In the genomic region with DNA sequence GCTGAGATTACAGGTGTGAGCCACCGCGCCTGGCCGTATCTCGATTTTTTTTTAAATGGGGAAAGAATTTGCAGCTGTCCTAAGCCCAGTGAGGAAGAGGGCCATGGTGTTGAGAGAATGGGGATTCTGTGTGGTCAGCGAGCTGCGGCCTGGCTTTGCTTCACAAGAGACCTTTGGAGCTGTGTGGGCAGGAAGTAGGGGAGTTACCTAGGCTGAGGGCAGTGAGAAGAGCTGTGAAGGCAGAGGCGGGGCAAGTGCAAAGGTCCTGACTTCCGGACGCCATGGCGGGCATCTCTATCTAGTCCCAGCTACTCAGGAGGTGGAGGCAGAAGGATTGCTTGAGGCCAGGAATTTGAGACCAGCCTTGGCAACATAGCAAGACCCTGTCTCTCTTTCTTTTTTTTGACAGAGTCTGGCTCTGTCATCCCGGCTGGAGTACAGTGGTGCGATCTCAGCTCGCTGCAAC, we compare ENCODE assay signal across 1 cellular context.
A peak's percentile ranks its signal among the peaks of the same experiment; 100 is the strongest.
TF ChIP-seq lines count a peak whose summit lies in the region.

No MANE protein-coding gene starts in this region.

TF ChIP-seq in HepG2, 621 proteins besides CTCF, POLR2A, EP300 and RAD21 (continued from another document and continues in another):
- TF ChIP-seq, protein P1, sequence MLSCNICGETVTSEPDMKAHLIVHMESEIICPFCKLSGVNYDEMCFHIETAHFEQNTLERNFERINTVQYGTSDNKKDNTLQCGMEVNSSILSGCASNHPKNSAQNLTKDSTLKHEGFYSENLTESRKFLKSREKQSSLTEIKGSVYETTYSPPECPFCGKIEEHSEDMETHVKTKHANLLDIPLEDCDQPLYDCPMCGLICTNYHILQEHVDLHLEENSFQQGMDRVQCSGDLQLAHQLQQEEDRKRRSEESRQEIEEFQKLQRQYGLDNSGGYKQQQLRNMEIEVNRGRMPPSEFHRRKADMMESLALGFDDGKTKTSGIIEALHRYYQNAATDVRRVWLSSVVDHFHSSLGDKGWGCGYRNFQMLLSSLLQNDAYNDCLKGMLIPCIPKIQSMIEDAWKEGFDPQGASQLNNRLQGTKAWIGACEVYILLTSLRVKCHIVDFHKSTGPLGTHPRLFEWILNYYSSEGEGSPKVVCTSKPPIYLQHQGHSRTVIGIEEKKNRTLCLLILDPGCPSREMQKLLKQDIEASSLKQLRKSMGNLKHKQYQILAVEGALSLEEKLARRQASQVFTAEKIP (CRISPR knock-in tag; IDR thresholded peaks at IDR 0.05; ENCODE audit: borderline replicate concordance): no peak
- TF ChIP-seq ZIK1 (CRISPR knock-in tag; IDR thresholded peaks at IDR 0.05; ENCODE audit: borderline replicate concordance, low read depth) (no peak), ATM (IDR thresholded peaks at IDR 0.05; ENCODE audit: borderline replicate concordance) (no peak), BRD4 (CRISPR knock-in tag; IDR thresholded peaks at IDR 0.05) (no peak), SMYD3 (CRISPR knock-in tag; IDR thresholded peaks at IDR 0.05) (no peak), ZNF3 (CRISPR knock-in tag; IDR thresholded peaks at IDR 0.05) (no peak), RXRB (CRISPR knock-in tag; IDR thresholded peaks at IDR 0.05; ENCODE audit: borderline replicate concordance) (peak; percentile 50; the same call in 1 of the 2 replicates), FOSL2 (CRISPR knock-in tag; IDR thresholded peaks at IDR 0.05) (no peak), RBFOX2 (IDR thresholded peaks at IDR 0.05; ENCODE audit: low read depth, low read length) (peak; percentile 42; the same call in 1 of the 2 replicates), PHF21A (CRISPR knock-in tag; IDR thresholded peaks at IDR 0.05) (peak; percentile 44; the same call in 1 of the 2 replicates), ZNF33A (CRISPR knock-in tag; IDR thresholded peaks at IDR 0.05; ENCODE audit: borderline replicate concordance) (no peak), CEBPG (CRISPR knock-in tag; IDR thresholded peaks at IDR 0.05) (peak; percentile 37), ZNF766 (CRISPR knock-in tag; IDR thresholded peaks at IDR 0.05; ENCODE audit: borderline replicate concordance) (no peak), POLR2AphosphoS2 (IDR thresholded peaks at IDR 0.05; ENCODE audit: low read depth, low read length) (no peak), KLF12 (CRISPR knock-in tag; IDR thresholded peaks at IDR 0.05; ENCODE audit: borderline replicate concordance) (0 out of 2 replicates have a peak, but pooled peaks have one; percentile 22), RARG (CRISPR knock-in tag; IDR thresholded peaks at IDR 0.05; ENCODE audit: low read depth) (no peak), FOXJ3 (CRISPR knock-in tag; IDR thresholded peaks at IDR 0.05; ENCODE audit: borderline replicate concordance) (no peak), ZNF652 (CRISPR knock-in tag; IDR thresholded peaks at IDR 0.05; ENCODE audit: borderline replicate concordance, low read depth) (no peak), WIZ (CRISPR knock-in tag; IDR thresholded peaks at IDR 0.05) (no peak), ERF (CRISPR knock-in tag; IDR thresholded peaks at IDR 0.05) (no peak; the same call in 1 of the 2 replicates), NR2F1 (CRISPR knock-in tag; IDR thresholded peaks at IDR 0.05) (no peak), KDM2A (CRISPR knock-in tag; IDR thresholded peaks at IDR 0.05; ENCODE audit: borderline replicate concordance, low read depth) (no peak; the same call in none of the 2 replicates), FOXK2 (IDR thresholded peaks at IDR 0.05) (no peak), ZBTB38 (CRISPR knock-in tag; IDR thresholded peaks at IDR 0.05) (peak; percentile 62; the same call in 1 of the 2 replicates), RXRA (CRISPR knock-in tag; IDR thresholded peaks at IDR 0.05) (no peak), U2AF2 (IDR thresholded peaks at IDR 0.05; ENCODE audit: low read depth, low read length) (no peak), MXD4 (CRISPR knock-in tag; IDR thresholded peaks at IDR 0.05) (no peak), TAF1 (CRISPR knock-in tag; IDR thresholded peaks at IDR 0.05) (peak; percentile 43; the same call in 1 of the 2 replicates)
- TF ChIP-seq, protein P2, sequence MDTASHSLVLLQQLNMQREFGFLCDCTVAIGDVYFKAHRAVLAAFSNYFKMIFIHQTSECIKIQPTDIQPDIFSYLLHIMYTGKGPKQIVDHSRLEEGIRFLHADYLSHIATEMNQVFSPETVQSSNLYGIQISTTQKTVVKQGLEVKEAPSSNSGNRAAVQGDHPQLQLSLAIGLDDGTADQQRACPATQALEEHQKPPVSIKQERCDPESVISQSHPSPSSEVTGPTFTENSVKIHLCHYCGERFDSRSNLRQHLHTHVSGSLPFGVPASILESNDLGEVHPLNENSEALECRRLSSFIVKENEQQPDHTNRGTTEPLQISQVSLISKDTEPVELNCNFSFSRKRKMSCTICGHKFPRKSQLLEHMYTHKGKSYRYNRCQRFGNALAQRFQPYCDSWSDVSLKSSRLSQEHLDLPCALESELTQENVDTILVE (CRISPR knock-in tag; IDR thresholded peaks at IDR 0.05): no peak
- TF ChIP-seq, protein P3, sequence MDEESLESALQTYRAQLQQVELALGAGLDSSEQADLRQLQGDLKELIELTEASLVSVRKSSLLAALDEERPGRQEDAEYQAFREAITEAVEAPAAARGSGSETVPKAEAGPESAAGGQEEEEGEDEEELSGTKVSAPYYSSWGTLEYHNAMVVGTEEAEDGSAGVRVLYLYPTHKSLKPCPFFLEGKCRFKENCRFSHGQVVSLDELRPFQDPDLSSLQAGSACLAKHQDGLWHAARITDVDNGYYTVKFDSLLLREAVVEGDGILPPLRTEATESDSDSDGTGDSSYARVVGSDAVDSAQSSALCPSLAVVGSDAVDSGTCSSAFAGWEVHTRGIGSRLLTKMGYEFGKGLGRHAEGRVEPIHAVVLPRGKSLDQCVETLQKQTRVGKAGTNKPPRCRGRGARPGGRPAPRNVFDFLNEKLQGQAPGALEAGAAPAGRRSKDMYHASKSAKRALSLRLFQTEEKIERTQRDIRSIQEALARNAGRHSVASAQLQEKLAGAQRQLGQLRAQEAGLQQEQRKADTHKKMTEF (CRISPR knock-in tag; IDR thresholded peaks at IDR 0.05): 0 out of 2 replicates have a peak, but pooled peaks have one; percentile 32
- TF ChIP-seq, protein P4, sequence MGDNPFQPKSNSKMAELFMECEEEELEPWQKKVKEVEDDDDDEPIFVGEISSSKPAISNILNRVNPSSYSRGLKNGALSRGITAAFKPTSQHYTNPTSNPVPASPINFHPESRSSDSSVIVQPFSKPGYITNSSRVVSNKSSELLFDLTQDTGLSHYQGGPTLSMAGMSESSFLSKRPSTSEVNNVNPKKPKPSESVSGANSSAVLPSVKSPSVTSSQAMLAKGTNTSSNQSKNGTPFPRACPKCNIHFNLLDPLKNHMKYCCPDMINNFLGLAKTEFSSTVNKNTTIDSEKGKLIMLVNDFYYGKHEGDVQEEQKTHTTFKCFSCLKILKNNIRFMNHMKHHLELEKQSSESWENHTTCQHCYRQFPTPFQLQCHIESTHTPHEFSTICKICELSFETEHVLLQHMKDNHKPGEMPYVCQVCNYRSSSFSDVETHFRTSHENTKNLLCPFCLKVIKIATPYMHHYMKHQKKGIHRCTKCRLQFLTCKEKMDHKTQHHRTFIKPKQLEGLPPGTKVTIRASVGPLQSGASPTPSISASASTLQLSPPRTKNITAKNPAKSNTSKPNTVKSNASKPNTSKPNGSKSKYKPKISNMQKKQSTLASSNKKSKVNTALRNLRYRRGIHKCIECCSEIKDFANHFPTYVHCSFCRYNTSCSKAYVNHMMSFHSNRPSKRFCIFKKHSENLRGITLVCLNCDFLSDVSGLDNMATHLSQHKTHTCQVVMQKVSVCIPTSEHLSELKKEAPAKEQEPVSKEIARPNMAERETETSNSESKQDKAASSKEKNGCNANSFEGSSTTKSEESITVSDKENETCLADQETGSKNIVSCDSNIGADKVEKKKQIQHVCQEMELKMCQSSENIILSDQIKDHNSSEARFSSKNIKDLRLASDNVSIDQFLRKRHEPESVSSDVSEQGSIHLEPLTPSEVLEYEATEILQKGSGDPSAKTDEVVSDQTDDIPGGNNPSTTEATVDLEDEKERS (CRISPR knock-in tag; IDR thresholded peaks at IDR 0.05): peak; percentile 40; the same call in 1 of the 2 replicates
- TF ChIP-seq, protein P5, sequence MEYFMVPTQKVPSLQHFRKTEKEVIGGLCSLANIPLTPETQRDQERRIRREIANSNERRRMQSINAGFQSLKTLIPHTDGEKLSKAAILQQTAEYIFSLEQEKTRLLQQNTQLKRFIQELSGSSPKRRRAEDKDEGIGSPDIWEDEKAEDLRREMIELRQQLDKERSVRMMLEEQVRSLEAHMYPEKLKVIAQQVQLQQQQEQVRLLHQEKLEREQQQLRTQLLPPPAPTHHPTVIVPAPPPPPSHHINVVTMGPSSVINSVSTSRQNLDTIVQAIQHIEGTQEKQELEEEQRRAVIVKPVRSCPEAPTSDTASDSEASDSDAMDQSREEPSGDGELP (IDR thresholded peaks at IDR 0.05; ENCODE audit: borderline replicate concordance, low read depth): no peak
- TF ChIP-seq, protein P6, sequence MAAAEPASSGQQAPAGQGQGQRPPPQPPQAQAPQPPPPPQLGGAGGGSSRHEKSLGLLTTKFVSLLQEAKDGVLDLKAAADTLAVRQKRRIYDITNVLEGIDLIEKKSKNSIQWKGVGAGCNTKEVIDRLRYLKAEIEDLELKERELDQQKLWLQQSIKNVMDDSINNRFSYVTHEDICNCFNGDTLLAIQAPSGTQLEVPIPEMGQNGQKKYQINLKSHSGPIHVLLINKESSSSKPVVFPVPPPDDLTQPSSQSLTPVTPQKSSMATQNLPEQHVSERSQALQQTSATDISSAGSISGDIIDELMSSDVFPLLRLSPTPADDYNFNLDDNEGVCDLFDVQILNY (CRISPR knock-in tag; conservative IDR thresholded peaks at IDR 0.05): no peak
- TF ChIP-seq, protein P7, sequence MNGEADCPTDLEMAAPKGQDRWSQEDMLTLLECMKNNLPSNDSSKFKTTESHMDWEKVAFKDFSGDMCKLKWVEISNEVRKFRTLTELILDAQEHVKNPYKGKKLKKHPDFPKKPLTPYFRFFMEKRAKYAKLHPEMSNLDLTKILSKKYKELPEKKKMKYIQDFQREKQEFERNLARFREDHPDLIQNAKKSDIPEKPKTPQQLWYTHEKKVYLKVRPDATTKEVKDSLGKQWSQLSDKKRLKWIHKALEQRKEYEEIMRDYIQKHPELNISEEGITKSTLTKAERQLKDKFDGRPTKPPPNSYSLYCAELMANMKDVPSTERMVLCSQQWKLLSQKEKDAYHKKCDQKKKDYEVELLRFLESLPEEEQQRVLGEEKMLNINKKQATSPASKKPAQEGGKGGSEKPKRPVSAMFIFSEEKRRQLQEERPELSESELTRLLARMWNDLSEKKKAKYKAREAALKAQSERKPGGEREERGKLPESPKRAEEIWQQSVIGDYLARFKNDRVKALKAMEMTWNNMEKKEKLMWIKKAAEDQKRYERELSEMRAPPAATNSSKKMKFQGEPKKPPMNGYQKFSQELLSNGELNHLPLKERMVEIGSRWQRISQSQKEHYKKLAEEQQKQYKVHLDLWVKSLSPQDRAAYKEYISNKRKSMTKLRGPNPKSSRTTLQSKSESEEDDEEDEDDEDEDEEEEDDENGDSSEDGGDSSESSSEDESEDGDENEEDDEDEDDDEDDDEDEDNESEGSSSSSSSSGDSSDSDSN (CRISPR knock-in tag; IDR thresholded peaks at IDR 0.05): 0 out of 2 replicates have a peak, but pooled peaks have one; percentile 25
- TF ChIP-seq, protein P8, sequence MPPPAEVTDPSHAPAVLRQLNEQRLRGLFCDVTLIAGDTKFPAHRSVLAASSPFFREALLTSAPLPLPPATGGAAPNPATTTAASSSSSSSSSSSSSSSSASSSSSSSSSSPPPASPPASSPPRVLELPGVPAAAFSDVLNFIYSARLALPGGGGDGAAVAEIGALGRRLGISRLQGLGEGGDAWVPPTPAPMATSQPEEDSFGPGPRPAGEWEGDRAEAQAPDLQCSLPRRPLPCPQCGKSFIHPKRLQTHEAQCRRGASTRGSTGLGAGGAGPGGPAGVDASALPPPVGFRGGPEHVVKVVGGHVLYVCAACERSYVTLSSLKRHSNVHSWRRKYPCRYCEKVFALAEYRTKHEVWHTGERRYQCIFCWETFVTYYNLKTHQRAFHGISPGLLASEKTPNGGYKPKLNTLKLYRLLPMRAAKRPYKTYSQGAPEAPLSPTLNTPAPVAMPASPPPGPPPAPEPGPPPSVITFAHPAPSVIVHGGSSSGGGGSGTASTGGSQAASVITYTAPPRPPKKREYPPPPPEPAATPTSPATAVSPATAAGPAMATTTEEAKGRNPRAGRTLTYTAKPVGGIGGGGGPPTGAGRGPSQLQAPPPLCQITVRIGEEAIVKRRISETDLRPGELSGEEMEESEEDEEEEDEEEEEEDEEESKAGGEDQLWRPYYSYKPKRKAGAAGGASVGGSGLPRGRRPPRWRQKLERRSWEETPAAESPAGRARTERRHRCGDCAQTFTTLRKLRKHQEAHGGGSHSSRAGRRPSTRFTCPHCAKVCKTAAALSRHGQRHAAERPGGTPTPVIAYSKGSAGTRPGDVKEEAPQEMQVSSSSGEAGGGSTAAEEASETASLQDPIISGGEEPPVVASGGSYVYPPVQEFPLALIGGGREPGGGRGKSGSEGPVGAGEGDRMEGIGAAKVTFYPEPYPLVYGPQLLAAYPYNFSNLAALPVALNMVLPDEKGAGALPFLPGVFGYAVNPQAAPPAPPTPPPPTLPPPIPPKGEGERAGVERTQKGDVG (CRISPR knock-in tag; IDR thresholded peaks at IDR 0.05; ENCODE audit: borderline replicate concordance): no peak; the same call in 1 of the 2 replicates
- TF ChIP-seq, protein P9, sequence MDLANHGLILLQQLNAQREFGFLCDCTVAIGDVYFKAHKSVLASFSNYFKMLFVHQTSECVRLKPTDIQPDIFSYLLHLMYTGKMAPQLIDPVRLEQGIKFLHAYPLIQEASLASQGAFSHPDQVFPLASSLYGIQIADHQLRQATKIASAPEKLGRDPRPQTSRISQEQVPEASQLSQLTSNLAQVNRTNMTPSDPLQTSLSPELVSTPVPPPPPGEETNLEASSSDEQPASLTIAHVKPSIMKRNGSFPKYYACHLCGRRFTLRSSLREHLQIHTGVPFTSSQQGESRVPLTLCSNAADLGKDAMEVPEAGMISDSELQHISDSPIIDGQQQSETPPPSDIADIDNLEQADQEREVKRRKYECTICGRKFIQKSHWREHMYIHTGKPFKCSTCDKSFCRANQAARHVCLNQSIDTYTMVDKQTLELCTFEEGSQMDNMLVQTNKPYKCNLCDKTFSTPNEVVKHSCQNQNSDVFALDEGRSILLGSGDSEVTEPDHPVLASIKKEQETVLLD (CRISPR knock-in tag; IDR thresholded peaks at IDR 0.05; ENCODE audit: low read depth): no peak
- TF ChIP-seq, protein P10, sequence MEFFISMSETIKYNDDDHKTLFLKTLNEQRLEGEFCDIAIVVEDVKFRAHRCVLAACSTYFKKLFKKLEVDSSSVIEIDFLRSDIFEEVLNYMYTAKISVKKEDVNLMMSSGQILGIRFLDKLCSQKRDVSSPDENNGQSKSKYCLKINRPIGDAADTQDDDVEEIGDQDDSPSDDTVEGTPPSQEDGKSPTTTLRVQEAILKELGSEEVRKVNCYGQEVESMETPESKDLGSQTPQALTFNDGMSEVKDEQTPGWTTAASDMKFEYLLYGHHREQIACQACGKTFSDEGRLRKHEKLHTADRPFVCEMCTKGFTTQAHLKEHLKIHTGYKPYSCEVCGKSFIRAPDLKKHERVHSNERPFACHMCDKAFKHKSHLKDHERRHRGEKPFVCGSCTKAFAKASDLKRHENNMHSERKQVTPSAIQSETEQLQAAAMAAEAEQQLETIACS (CRISPR knock-in tag; IDR thresholded peaks at IDR 0.05): no peak
- TF ChIP-seq, protein P11, sequence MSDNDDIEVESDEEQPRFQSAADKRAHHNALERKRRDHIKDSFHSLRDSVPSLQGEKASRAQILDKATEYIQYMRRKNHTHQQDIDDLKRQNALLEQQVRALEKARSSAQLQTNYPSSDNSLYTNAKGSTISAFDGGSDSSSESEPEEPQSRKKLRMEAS (IDR thresholded peaks at IDR 0.05): peak; percentile 70
